12 cellular contexts compared by ENCODE assay signal in genomic region chr22:36466258-36466657, GRCh38. TPM values are rescaled to one million over a fixed set of nuclear protein-coding genes. Genes with fewer than 3 reads are reported as not detected.
DNase-seq lines count a peak whose midpoint lies in the region; ATAC-seq and TF ChIP-seq lines count a peak whose summit lies in the region.
"Had no signal": no experiment of that assay in that cellular context is flagged by ENCODE, and none has a peak within 500 bp of the region (broad histone marks: within the 10 kb centered on the region; RNA-seq: fewer than 3 reads in every experiment).

No MANE protein-coding gene starts in this region.

- H3K27me3 ChIP-seq in hepatocyte, result no peaks in the 10 kb centered on the region

- 92% methylated on average over 7 of the region's 7 CpGs for whole genome bisulfite sequencing in hepatocyte (ENCODE audit: low lambda C conversion rate, missing lambda C conversion rate)

- no peak for ATAC-seq in T-cell (replicated peaks in 1 of 4)
- ATAC-seq in stimulated activated effector memory CD8-positive, alpha-beta T cell treated with anti-CD3 and anti-CD28 coated beads, Interleukin-12 subunit alpha, Interleukin-12 subunit beta, amount 100 ng/mL, for 72 hours, result no peak
- ATAC-seq in HG03457 (IDR thresholded peaks at IDR 0.05; ENCODE audit: unreplicated experiment), result no peak

- H3K4me1 Mint-ChIP-seq in Calu3 (ENCODE audit: low read depth, unreplicated experiment) (peaks cover 52% of the 10 kb centered on the region), T-cell (peaks cover 21 to 22% (median 22%) of the 10 kb centered on the region in 3 donors)
- peaks cover 25% of the 10 kb centered on the region for H3K4me1 Mint-ChIP-seq in stimulated activated effector memory CD8-positive, alpha-beta T cell treated with anti-CD3 and anti-CD28 coated beads, Interleukin-12 subunit alpha, Interleukin-12 subunit beta, amount 100 ng/mL, for 72 hours

- CTCF ChIA-PET in Calu3 (lab: Charles Lee), result interaction anchor here (1.0 to 1.5 kb wide), 4 partner anchors 30 to 96 kb away, joined by 3 to 5 read pairs (median 4); partner anchors contain the start of gene MYH9
- CTCF ChIA-PET in T-cell (lab: Charles Lee), result no interaction called here

- peak overlapping the region; percentile 75 for H3K27ac ChIP-seq in hepatocyte
- H3K27ac ChIP-seq: VCaP had no signal

- H3K9me3 Mint-ChIP-seq in Calu3 (ENCODE audit: low read depth, unreplicated experiment), result no peaks in the 10 kb centered on the region
- H3K9me3 Mint-ChIP-seq in T-cell, result no peaks in the 10 kb centered on the region
- no peaks in the 10 kb centered on the region for H3K9me3 Mint-ChIP-seq in stimulated activated effector memory CD8-positive, alpha-beta T cell treated with anti-CD3 and anti-CD28 coated beads, Interleukin-12 subunit alpha, Interleukin-12 subunit beta, amount 100 ng/mL, for 72 hours

- no peak overlapping the region for H2AFZ ChIP-seq in hepatocyte

- intact Hi-C loops in Calu3 (cut with micrococcal nuclease; ENCODE audit: unreplicated experiment), result loop anchor here (5.0 kb wide), 1 partner anchor 79 kb away; the partner anchor contains the start of gene MYH9

- H3K27ac Mint-ChIP-seq in Calu3 (ENCODE audit: unreplicated experiment) (peak overlapping the region; percentile 98), T-cell (peak overlapping the region; percentile 27 to 44)
- peak overlapping the region; percentile 86 for H3K27ac Mint-ChIP-seq in stimulated activated effector memory CD8-positive, alpha-beta T cell treated with anti-CD3 and anti-CD28 coated beads, Interleukin-12 subunit alpha, Interleukin-12 subunit beta, amount 100 ng/mL, for 72 hours

- no peaks in the 10 kb centered on the region for H3K9me2 ChIP-seq in hepatocyte (replicated peaks; ENCODE audit: insufficient read depth)

- no peaks in the 10 kb centered on the region for H3K36me3 ChIP-seq in hepatocyte (replicated peaks; ENCODE audit: insufficient read depth, low read depth)

- H3K4me1 ChIP-seq in hepatocyte (ENCODE audit: insufficient read depth), result peaks cover 20% of the 10 kb centered on the region

- peaks cover 44% of the 10 kb centered on the region for H3K36me3 Mint-ChIP-seq in Calu3 (ENCODE audit: insufficient read depth, unreplicated experiment)
- peaks cover 6% of the 10 kb centered on the region for H3K36me3 Mint-ChIP-seq in T-cell
- H3K36me3 Mint-ChIP-seq in stimulated activated effector memory CD8-positive, alpha-beta T cell treated with anti-CD3 and anti-CD28 coated beads, Interleukin-12 subunit alpha, Interleukin-12 subunit beta, amount 100 ng/mL, for 72 hours, result peaks cover 27% of the 10 kb centered on the region

- no peak overlapping the region for H3K4me2 ChIP-seq in hepatocyte

- TF ChIP-seq CTCF in Calu3 (IDR thresholded peaks at IDR 0.05; ENCODE audit: unreplicated experiment) (no peak), hepatocyte (IDR thresholded peaks at IDR 0.05; ENCODE audit: poor library complexity) (no peak)

- H3K9me3 ChIP-seq in hepatocyte (ENCODE audit: low read depth), result no peaks in the 10 kb centered on the region

- H4K20me1 ChIP-seq in hepatocyte (ENCODE audit: insufficient read depth, poor library complexity, severe bottlenecking), result no peaks in the 10 kb centered on the region

- no peaks in the 10 kb centered on the region for H3K79me2 ChIP-seq in hepatocyte

- H3K4me3 Mint-ChIP-seq in Calu3 (ENCODE audit: low read depth, unreplicated experiment) (no peak overlapping the region), T-cell (no peak overlapping the region)
- no peak overlapping the region for H3K4me3 Mint-ChIP-seq in stimulated activated effector memory CD8-positive, alpha-beta T cell treated with anti-CD3 and anti-CD28 coated beads, Interleukin-12 subunit alpha, Interleukin-12 subunit beta, amount 100 ng/mL, for 72 hours

- no TSS peak for BruUV-seq in Calu3 (replicated peaks; lab: Mats Ljungman, UMichigan)

- H3K27me3 Mint-ChIP-seq in Calu3 (ENCODE audit: unreplicated experiment) (no peaks in the 10 kb centered on the region), T-cell (no peaks in the 10 kb centered on the region)

- H3K4me3 ChIP-seq in hepatocyte, result no peak overlapping the region

- no peak for DNase-seq in Calu3
- no peak for DNase-seq in T-cell
- DNase-seq in hepatocyte (ENCODE audit: low spot score), result no peak
- no peak for DNase-seq in stimulated activated effector memory CD8-positive, alpha-beta T cell treated with anti-CD3 and anti-CD28 coated beads, Interleukin-12 subunit alpha, Interleukin-12 subunit beta, amount 100 ng/mL, for 72 hours (ENCODE audit: low spot score in 2 of 2)
- DNase-seq in NCI-H510A treated with DMSO at 0.1 percent for 48 hours (lab: John Stamatoyannopoulos, UW), result no peak
- DNase-seq in AML-193 (lab: John Stamatoyannopoulos, UW), result no peak
- no peak for DNase-seq in GM19240 (ENCODE audit: insufficient read length, low spot score)
- DNase-seq: activated gamma-delta T cell treated with Interleukin-2 at 50 U/mL for 16 hours, DMS79 treated with DMSO at 0.1 percent for 48 hours, NCI-H1048 had no signal

- POLR2A ChIA-PET in T-cell (lab: Charles Lee), result no interaction called here

RNA-seq across cellular contexts. Expression of gene TXN2, which starts 15.2 kb away (rescaled TPM):
- total RNA-seq in Calu3 (2022), result 58.4 and 63.3 TPM in 2 replicates
- total RNA-seq in T-cell, result 10 to 100 TPM; 36.9 to 47.6 (median 45.4) TPM
- 42.6 and 52.9 TPM in 2 replicates for total RNA-seq in hepatocyte
- 129 and 131 TPM in 2 replicates for polyA plus RNA-seq in hepatocyte

RNA-seq across cellular contexts. Expression of gene FOXRED2, which starts 40.6 kb away (rescaled TPM):
- 27.9 and 29.4 TPM in 2 replicates for total RNA-seq in Calu3 (2022)
- total RNA-seq in T-cell, result 1 to 10 TPM; 1.7 to 5.0 (median 3.2) TPM
- 4.9 and 8.5 TPM in 2 replicates for total RNA-seq in hepatocyte
- 7.7 and 9.7 TPM in 2 replicates for polyA plus RNA-seq in hepatocyte

Comparison
In these comparisons a context has a peak if more than half of its experiments do, and no peak if none do; other contexts are left out.
1. H3K27ac Mint-ChIP-seq: peak in every context shown above with its lines; median percentile 98 in Calu3; 86 in stimulated activated effector memory CD8-positive, alpha-beta T cell treated with anti-CD3 and anti-CD28 coated beads, Interleukin-12 subunit alpha, Interleukin-12 subunit beta, amount 100 ng/mL, for 72 hours; 36 in T-cell.